8 cellular contexts compared by ENCODE assay signal in the genomic region with DNA sequence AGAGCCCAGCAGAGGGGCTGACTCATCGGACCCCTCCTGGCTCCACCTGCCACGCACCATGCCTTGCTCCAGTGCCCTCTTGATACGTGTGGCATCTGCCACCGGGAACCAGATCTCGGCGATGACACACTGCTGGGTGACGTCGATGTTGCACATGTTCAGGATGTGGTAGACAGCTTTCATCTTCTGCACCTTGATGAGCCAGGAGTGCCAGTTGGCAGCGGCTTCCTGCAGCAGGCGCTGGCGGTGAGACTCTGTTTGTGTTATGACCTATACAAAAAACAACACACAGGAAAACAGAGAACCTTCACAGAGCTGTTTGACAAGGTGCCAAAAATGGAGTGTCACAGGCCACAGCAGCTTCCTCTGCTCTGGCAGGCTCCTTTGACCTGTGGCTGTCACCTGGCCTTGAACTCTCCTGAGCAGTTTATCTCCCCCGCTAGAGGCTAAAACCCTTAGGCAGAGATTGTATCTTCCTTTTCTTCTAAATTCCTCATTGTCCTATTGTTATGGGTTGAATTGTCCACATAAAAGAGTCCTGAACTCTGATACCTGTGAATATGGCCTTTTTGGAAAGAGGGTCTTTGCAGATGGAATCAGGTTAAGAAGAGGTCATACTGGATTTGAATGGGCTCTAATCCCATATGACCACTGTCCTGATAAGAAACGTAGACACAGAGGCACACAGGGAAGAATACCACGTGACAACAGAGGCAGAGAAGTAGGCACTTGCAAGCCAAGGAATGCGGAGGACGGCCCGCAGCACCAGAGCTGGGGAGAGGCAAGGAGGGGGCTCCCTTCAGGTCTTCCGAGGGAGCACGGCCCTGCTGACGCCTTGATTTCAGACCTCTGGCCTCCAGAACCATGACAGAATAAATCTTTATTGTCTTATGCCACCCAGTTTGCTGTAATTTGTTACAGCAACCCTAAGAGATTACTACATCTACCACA. TPM values are rescaled to one million over a fixed set of nuclear protein-coding genes. Genes with fewer than 3 reads are reported as not detected.
A peak's percentile ranks its signal among the peaks of the same experiment; 100 is the strongest.
DNase-seq lines count a peak whose midpoint lies in the region; ATAC-seq and TF ChIP-seq lines count a peak whose summit lies in the region.

No MANE protein-coding gene starts in this region.

- peak overlapping the region; percentile 44 for H3K27ac ChIP-seq in CD8-positive, alpha-beta memory T cell (ENCODE audit: low read depth, low read length)
- peak overlapping the region; percentile 70 for H3K27ac ChIP-seq in effector memory CD4-positive, alpha-beta T cell (ENCODE audit: insufficient read depth, low read length, poor library complexity, severe bottlenecking)
- no peak overlapping the region for H3K27ac ChIP-seq in vagina

- CTCF ChIA-PET in CD8-positive, alpha-beta memory T cell (lab: Charles Lee) = interaction anchor here (1.0 to 3.7 kb wide), 7 partner anchors 9 to 591 kb away, joined by 3 to 26 read pairs (median 4); no protein-coding TSS in a partner anchor

- H3K4me3 Mint-ChIP-seq in CD8-positive, alpha-beta memory T cell = peak overlapping the region; percentile 17 to 71 (median 48)
- peak overlapping the region; percentile 51 for H3K4me3 Mint-ChIP-seq in activated CD4-positive, alpha-beta T cell treated with anti-CD3 and anti-CD28 coated beads, Interleukin-2, amount 10 ng/mL, durations not matched to agents 24 days and 14 days

- ATAC-seq in GM21717 (IDR thresholded peaks at IDR 0.05; ENCODE audit: unreplicated experiment) = peak; percentile 65
- ATAC-seq in HG02870 (IDR thresholded peaks at IDR 0.05; ENCODE audit: unreplicated experiment) = no peak

- peak; percentile 79 to 98 (median 96) for DNase-seq in CD8-positive, alpha-beta memory T cell
- DNase-seq in NCI-H1092 (lab: John Stamatoyannopoulos, UW) = peak; percentile 66
- DNase-seq in activated CD4-positive, alpha-beta T cell treated with anti-CD3 and anti-CD28 coated beads, Interleukin-2, amount 10 ng/mL, durations not matched to agents 24 days and 14 days = peak; percentile 96
- DNase-seq in effector memory CD4-positive, alpha-beta T cell = peak; percentile 90 to 96 (median 91)
- DNase-seq in stimulated activated CD4-positive, alpha-beta T cell treated with anti-CD3 and anti-CD28 coated beads, Interleukin-1b, Interleukin-23, amount 100 ng/mL, for 48 hours = peak; percentile 96
- no peak for DNase-seq in vagina (ENCODE audit: extremely low spot score in 2 of 2)

- H3K27me3 ChIP-seq in CD8-positive, alpha-beta memory T cell (ENCODE audit: insufficient read depth, low read length, poor library complexity, severe bottlenecking) = no peaks in the 10 kb centered on the region
- H3K27me3 ChIP-seq in effector memory CD4-positive, alpha-beta T cell (replicated peaks; ENCODE audit: control insufficient read depth, insufficient read depth, low read length, poor library complexity, severe bottlenecking) = no peaks in the 10 kb centered on the region
- no peaks in the 10 kb centered on the region for H3K27me3 ChIP-seq in vagina

- H3K36me3 Mint-ChIP-seq in CD8-positive, alpha-beta memory T cell = peaks cover 0 to 2% (median 0%) of the 10 kb centered on the region in 3 donors
- no peaks in the 10 kb centered on the region for H3K36me3 Mint-ChIP-seq in activated CD4-positive, alpha-beta T cell treated with anti-CD3 and anti-CD28 coated beads, Interleukin-2, amount 10 ng/mL, durations not matched to agents 24 days and 14 days (ENCODE audit: low read depth)

- H3K27ac Mint-ChIP-seq in CD8-positive, alpha-beta memory T cell = peak overlapping the region; percentile 90 to 99 (median 95)
- peak overlapping the region; percentile 63 for H3K27ac Mint-ChIP-seq in activated CD4-positive, alpha-beta T cell treated with anti-CD3 and anti-CD28 coated beads, Interleukin-2, amount 10 ng/mL, durations not matched to agents 24 days and 14 days

- H3K4me1 Mint-ChIP-seq in CD8-positive, alpha-beta memory T cell = peaks cover 42 to 68% (median 53%) of the 10 kb centered on the region in 3 donors
- peaks cover 54% of the 10 kb centered on the region for H3K4me1 Mint-ChIP-seq in activated CD4-positive, alpha-beta T cell treated with anti-CD3 and anti-CD28 coated beads, Interleukin-2, amount 10 ng/mL, durations not matched to agents 24 days and 14 days

- intact Hi-C loops in activated CD4-positive, alpha-beta T cell treated with anti-CD3 and anti-CD28 coated beads, Interleukin-2, amount 10 ng/mL, durations not matched to agents 24 days and 14 days (cut with micrococcal nuclease) = loop anchor here (1.0 to 5.0 kb wide), 4 partner anchors 64 to 293 kb away; a partner anchor contains a TSS
- intact Hi-C loops in vagina (cut with DNase I) = no loop called here

- TF ChIP-seq POLR2A in vagina (IDR thresholded peaks at IDR 0.05) = no peak

- H3K4me1 ChIP-seq in CD8-positive, alpha-beta memory T cell (ENCODE audit: insufficient read depth, low read length) = peaks cover 24% of the 10 kb centered on the region
- peaks cover 13% of the 10 kb centered on the region for H3K4me1 ChIP-seq in effector memory CD4-positive, alpha-beta T cell (ENCODE audit: control insufficient read depth, insufficient read depth, low read length, poor library complexity, severe bottlenecking)
- H3K4me1 ChIP-seq in vagina = no peaks in the 10 kb centered on the region

- no peaks in the 10 kb centered on the region for H3K9me3 ChIP-seq in CD8-positive, alpha-beta memory T cell (ENCODE audit: low read length)
- H3K9me3 ChIP-seq in effector memory CD4-positive, alpha-beta T cell (ENCODE audit: control insufficient read depth, low read length) = no peaks in the 10 kb centered on the region
- no peaks in the 10 kb centered on the region for H3K9me3 ChIP-seq in vagina

- H3K4me3 ChIP-seq in CD8-positive, alpha-beta memory T cell (ENCODE audit: low read length) = peak overlapping the region; percentile 13
- H3K4me3 ChIP-seq in effector memory CD4-positive, alpha-beta T cell (ENCODE audit: insufficient read depth, low read depth, low read length, poor library complexity, severe bottlenecking) = no peak overlapping the region
- no peak overlapping the region for H3K4me3 ChIP-seq in vagina

- POLR2A ChIA-PET in CD8-positive, alpha-beta memory T cell (lab: Charles Lee) = interaction anchor here (1.0 to 1.1 kb wide), 3 partner anchors 14 to 291 kb away, joined by 3 to 9 read pairs (median 4); no protein-coding TSS in a partner anchor

- H3K36me3 ChIP-seq in CD8-positive, alpha-beta memory T cell (ENCODE audit: insufficient read depth, low read length) = no peaks in the 10 kb centered on the region
- H3K36me3 ChIP-seq in effector memory CD4-positive, alpha-beta T cell (ENCODE audit: control insufficient read depth, insufficient read depth, low read length) = no peaks in the 10 kb centered on the region
- H3K36me3 ChIP-seq in vagina = no peaks in the 10 kb centered on the region

- no peaks in the 10 kb centered on the region for H3K9me3 Mint-ChIP-seq in CD8-positive, alpha-beta memory T cell
- no peaks in the 10 kb centered on the region for H3K9me3 Mint-ChIP-seq in activated CD4-positive, alpha-beta T cell treated with anti-CD3 and anti-CD28 coated beads, Interleukin-2, amount 10 ng/mL, durations not matched to agents 24 days and 14 days

- H3K27me3 Mint-ChIP-seq in CD8-positive, alpha-beta memory T cell = peaks cover 0 to 4% of the 10 kb centered on the region in 2 donors
- H3K27me3 Mint-ChIP-seq in activated CD4-positive, alpha-beta T cell treated with anti-CD3 and anti-CD28 coated beads, Interleukin-2, amount 10 ng/mL, durations not matched to agents 24 days and 14 days = peaks cover 7% of the 10 kb centered on the region

- TF ChIP-seq CTCF in vagina (IDR thresholded peaks at IDR 0.05) = no peak

RNA-seq across cellular contexts. Expression of a gene that starts 45.0 kb away (rescaled TPM):
- not detected for total RNA-seq in CD8-positive, alpha-beta memory T cell
- 0.05 TPM for polyA plus RNA-seq in CD8-positive, alpha-beta memory T cell
- total RNA-seq in activated CD4-positive, alpha-beta T cell treated with anti-CD3 and anti-CD28 coated beads, Interleukin-2, amount 10 ng/mL, durations not matched to agents 24 days and 14 days = 0.09 TPM in 1 of 2 replicates, not detected in the other
- not detected for total RNA-seq in vagina

RNA-seq across cellular contexts. Expression of a gene that starts 45.2 kb away (rescaled TPM):
- total RNA-seq in CD8-positive, alpha-beta memory T cell = not detected
- polyA plus RNA-seq in CD8-positive, alpha-beta memory T cell = not detected
- total RNA-seq in activated CD4-positive, alpha-beta T cell treated with anti-CD3 and anti-CD28 coated beads, Interleukin-2, amount 10 ng/mL, durations not matched to agents 24 days and 14 days = not detected in 2 replicates
- total RNA-seq in vagina = 1.2 TPM

RNA-seq across cellular contexts. Expression of a gene that starts 51.7 kb away (rescaled TPM):
- total RNA-seq in CD8-positive, alpha-beta memory T cell = not detected
- polyA plus RNA-seq in CD8-positive, alpha-beta memory T cell = not detected
- not detected in 2 replicates for total RNA-seq in activated CD4-positive, alpha-beta T cell treated with anti-CD3 and anti-CD28 coated beads, Interleukin-2, amount 10 ng/mL, durations not matched to agents 24 days and 14 days
- total RNA-seq in vagina = not detected

Comparison
In these comparisons a context has a peak if more than half of its experiments do, and no peak if none do; other contexts are left out.
1. DNase-seq: peak in CD8-positive, alpha-beta memory T cell (5 of 5), NCI-H1092 (single experiment), activated CD4-positive, alpha-beta T cell treated with anti-CD3 and anti-CD28 coated beads, Interleukin-2, amount 10 ng/mL, durations not matched to agents 24 days and 14 days (single experiment), effector memory CD4-positive, alpha-beta T cell (3 of 3) and stimulated activated CD4-positive, alpha-beta T cell treated with anti-CD3 and anti-CD28 coated beads, Interleukin-1b, Interleukin-23, amount 100 ng/mL, for 48 hours (single experiment); none in vagina (0 of 2).